ENCODE assay signal across 10 cellular contexts in the genomic region with DNA sequence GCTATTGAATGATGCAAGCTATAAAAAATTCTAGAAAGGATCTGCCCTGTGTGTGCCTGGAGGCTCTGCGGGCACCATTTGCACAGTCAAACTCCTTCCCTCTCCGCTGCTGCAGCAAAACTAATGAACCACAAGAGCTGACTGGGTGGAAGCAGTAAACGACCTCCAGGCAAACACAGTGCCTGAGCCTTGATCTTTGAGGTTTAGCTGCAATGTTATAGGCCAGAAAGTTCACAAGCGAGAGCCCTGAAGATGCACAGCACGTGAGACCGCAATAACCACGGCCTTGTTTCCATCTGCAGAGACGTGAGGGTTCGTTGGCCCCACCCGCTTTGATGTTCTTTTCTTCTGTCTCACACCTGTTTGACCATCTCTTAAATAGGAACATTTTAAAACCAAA.
DNase-seq lines count a peak whose midpoint lies in the region; ATAC-seq and TF ChIP-seq lines count a peak whose summit lies in the region.
"Had no signal": no experiment of that assay in that cellular context is flagged by ENCODE, and none has a peak within 500 bp of the region (broad histone marks: within the 10 kb centered on the region; RNA-seq: fewer than 3 reads in every experiment).

No MANE protein-coding gene starts in this region.

- H3K4me2 ChIP-seq in MM.1S (ENCODE audit: low read depth, low read length) = 0 out of 2 replicates have a peak overlapping the region, but pooled peaks have one; percentile 15

- TF ChIP-seq CTCF in MM.1S (IDR thresholded peaks at IDR 0.05; ENCODE audit: low read length) (no peak), lower lobe of right lung (IDR thresholded peaks at IDR 0.05) (no peak)

- DNase-seq in MM.1S (peak; percentile 89), sciatic nerve (ENCODE audit: low spot score) (no peak), lower lobe of right lung (no peak)
- peak; percentile 21 for DNase-seq in activated CD8-positive, alpha-beta memory T cell treated with anti-CD3 and anti-CD28 coated beads, Interleukin-2, amount 50 U/mL, for 1 hour (ENCODE audit: extremely low read depth)
- peak; percentile 42 to 59 for DNase-seq in stimulated activated CD4-positive, alpha-beta T cell treated with anti-CD3 and anti-CD28 coated beads, Interleukin-2, amount 100 ng/mL, for 24 hours
- DNase-seq: NCI-H1436 treated with DMSO at 0.1 percent for 48 hours had no signal

- H3K4me3 ChIP-seq in MM.1S (ENCODE audit: low read length) = no peak overlapping the region
- no peak overlapping the region for H3K4me3 ChIP-seq in lower lobe of right lung
- H3K4me3 ChIP-seq: skin epidermis had no signal

- no peaks in the 10 kb centered on the region for H4K20me1 ChIP-seq in MM.1S (ENCODE audit: insufficient read depth, low read length)

- H3K36me3 ChIP-seq in MM.1S (replicated peaks; ENCODE audit: insufficient read depth, low read length) = no peaks in the 10 kb centered on the region
- H3K36me3 ChIP-seq in lower lobe of right lung = no peaks in the 10 kb centered on the region

- H3K9ac ChIP-seq in MM.1S (ENCODE audit: low read length) = no peak overlapping the region

- intact Hi-C loops in sciatic nerve (cut with DNase I) = no loop called here
- intact Hi-C loops in lower lobe of right lung (cut with DNase I) = no loop called here

- peak; percentile 78 for ATAC-seq in GM18907 (IDR thresholded peaks at IDR 0.05; ENCODE audit: unreplicated experiment)
- no peak for ATAC-seq in GM18870 (IDR thresholded peaks at IDR 0.05; ENCODE audit: unreplicated experiment)
- ATAC-seq in sciatic nerve = no peak
- ATAC-seq in GM18861 (IDR thresholded peaks at IDR 0.05; ENCODE audit: unreplicated experiment) = no peak
- no peak for ATAC-seq in lower lobe of right lung

- no peak overlapping the region for H2AFZ ChIP-seq in MM.1S (ENCODE audit: low read length)

- no peaks in the 10 kb centered on the region for H3K79me2 ChIP-seq in MM.1S (ENCODE audit: low read length)

- H3K9me2 ChIP-seq in MM.1S (replicated peaks; ENCODE audit: insufficient read depth, low read length) = no peaks in the 10 kb centered on the region

- H3K9me3 ChIP-seq in MM.1S (replicated peaks; ENCODE audit: insufficient read depth, low read length) = no peaks in the 10 kb centered on the region
- H3K9me3 ChIP-seq in lower lobe of right lung = no peaks in the 10 kb centered on the region

- H3K4me1 ChIP-seq in MM.1S (ENCODE audit: low read length) (peaks cover 12% of the 10 kb centered on the region), lower lobe of right lung (peaks cover 6% of the 10 kb centered on the region)

- no peak overlapping the region for H3K27ac ChIP-seq in MM.1S (ENCODE audit: low read length)
- no peak overlapping the region for H3K27ac ChIP-seq in lower lobe of right lung
- H3K27ac ChIP-seq: skin epidermis had no signal

- no peaks in the 10 kb centered on the region for H3F3A ChIP-seq in MM.1S (ENCODE audit: insufficient read depth, low read length)

- H3K27me3 ChIP-seq in MM.1S (replicated peaks; ENCODE audit: insufficient read depth, low read length) (peaks cover 34% of the 10 kb centered on the region), lower lobe of right lung (ENCODE audit: low read depth) (no peaks in the 10 kb centered on the region)

Comparison
In these comparisons a context has a peak if more than half of its experiments do, and no peak if none do; other contexts are left out.
1. DNase-seq: peak in MM.1S (single experiment), activated CD8-positive, alpha-beta memory T cell treated with anti-CD3 and anti-CD28 coated beads, Interleukin-2, amount 50 U/mL, for 1 hour (single experiment) and stimulated activated CD4-positive, alpha-beta T cell treated with anti-CD3 and anti-CD28 coated beads, Interleukin-2, amount 100 ng/mL, for 24 hours (2 of 2); none in sciatic nerve (single experiment) and lower lobe of right lung (single experiment).